1 cellular context compared by ENCODE assay signal in the genomic region with DNA sequence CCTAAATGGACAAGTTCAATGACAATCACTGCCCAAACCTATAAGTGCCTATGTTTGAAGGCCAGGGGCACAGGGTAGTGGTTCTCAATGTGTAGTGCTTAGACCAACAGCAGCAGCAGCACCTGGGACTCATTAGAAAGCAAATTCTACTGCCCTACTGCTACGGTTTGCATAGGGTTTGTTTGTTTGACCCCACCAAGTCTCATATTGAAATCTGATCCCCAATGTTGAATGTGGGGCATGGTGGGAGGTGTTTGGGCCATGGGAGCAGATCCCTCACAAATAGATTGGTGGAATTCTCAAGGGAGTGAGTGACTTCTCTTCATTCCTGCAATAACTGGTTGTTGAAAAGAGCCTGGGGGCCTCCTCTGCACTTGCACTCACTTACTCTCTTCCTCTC.
TF ChIP-seq lines count a peak whose summit lies in the region.

No MANE protein-coding gene starts in this region.

TF ChIP-seq in GM23338, 12 proteins besides CTCF, POLR2A, EP300 and RAD21 (continued from another document):
- TF ChIP-seq, protein P1, sequence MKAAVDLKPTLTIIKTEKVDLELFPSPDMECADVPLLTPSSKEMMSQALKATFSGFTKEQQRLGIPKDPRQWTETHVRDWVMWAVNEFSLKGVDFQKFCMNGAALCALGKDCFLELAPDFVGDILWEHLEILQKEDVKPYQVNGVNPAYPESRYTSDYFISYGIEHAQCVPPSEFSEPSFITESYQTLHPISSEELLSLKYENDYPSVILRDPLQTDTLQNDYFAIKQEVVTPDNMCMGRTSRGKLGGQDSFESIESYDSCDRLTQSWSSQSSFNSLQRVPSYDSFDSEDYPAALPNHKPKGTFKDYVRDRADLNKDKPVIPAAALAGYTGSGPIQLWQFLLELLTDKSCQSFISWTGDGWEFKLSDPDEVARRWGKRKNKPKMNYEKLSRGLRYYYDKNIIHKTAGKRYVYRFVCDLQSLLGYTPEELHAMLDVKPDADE (IDR thresholded peaks at IDR 0.05): no peak
- TF ChIP-seq, protein P2, sequence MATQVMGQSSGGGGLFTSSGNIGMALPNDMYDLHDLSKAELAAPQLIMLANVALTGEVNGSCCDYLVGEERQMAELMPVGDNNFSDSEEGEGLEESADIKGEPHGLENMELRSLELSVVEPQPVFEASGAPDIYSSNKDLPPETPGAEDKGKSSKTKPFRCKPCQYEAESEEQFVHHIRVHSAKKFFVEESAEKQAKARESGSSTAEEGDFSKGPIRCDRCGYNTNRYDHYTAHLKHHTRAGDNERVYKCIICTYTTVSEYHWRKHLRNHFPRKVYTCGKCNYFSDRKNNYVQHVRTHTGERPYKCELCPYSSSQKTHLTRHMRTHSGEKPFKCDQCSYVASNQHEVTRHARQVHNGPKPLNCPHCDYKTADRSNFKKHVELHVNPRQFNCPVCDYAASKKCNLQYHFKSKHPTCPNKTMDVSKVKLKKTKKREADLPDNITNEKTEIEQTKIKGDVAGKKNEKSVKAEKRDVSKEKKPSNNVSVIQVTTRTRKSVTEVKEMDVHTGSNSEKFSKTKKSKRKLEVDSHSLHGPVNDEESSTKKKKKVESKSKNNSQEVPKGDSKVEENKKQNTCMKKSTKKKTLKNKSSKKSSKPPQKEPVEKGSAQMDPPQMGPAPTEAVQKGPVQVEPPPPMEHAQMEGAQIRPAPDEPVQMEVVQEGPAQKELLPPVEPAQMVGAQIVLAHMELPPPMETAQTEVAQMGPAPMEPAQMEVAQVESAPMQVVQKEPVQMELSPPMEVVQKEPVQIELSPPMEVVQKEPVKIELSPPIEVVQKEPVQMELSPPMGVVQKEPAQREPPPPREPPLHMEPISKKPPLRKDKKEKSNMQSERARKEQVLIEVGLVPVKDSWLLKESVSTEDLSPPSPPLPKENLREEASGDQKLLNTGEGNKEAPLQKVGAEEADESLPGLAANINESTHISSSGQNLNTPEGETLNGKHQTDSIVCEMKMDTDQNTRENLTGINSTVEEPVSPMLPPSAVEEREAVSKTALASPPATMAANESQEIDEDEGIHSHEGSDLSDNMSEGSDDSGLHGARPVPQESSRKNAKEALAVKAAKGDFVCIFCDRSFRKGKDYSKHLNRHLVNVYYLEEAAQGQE (IDR thresholded peaks at IDR 0.05; ENCODE audit: unreplicated experiment): no peak
- TF ChIP-seq STAT1 (IDR thresholded peaks at IDR 0.05; ENCODE audit: unreplicated experiment): no peak
TF ChIP-seq in GM23338: peak in this region for 0.
